In the genomic region with DNA sequence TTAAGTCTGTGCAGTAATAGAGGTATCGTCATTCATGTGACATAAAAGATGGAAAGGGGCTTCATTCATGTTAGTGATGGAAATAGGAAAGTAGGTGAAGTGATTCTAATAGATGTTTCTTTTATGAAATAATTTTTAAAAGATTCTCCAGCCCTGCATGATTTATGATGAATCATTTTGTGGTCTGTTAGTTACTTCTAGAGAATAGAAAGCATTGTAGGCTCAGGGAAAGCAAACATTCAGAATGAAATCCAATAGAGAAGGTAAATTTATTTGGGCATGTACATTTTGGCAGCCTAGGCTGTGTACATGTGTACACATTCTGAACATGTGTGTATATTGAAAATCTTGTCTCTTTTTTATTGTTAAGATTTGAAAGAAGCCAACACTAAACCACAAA, we compare ENCODE assay signal across 19 cellular contexts. TPM values are rescaled to one million over a fixed set of nuclear protein-coding genes. Genes with fewer than 3 reads are reported as not detected.
DNase-seq lines count a peak whose midpoint lies in the region; ATAC-seq and TF ChIP-seq lines count a peak whose summit lies in the region.
"Had no signal": no experiment of that assay in that cellular context is flagged by ENCODE, and none has a peak within 500 bp of the region (broad histone marks: within the 10 kb centered on the region; RNA-seq: fewer than 3 reads in every experiment).

No MANE protein-coding gene starts in this region.

- POLR2A ChIA-PET in PC-3 (lab: Charles Lee; ENCODE audit: unreplicated experiment): no interaction called here

- no peaks in the 10 kb centered on the region for H3K27me3 ChIP-seq in PC-3 (ENCODE audit: low read length)
- H3K27me3 ChIP-seq in adipocyte (replicated peaks; ENCODE audit: control insufficient read depth, insufficient read depth, low read length): no peaks in the 10 kb centered on the region
- H3K27me3 ChIP-seq in gastrocnemius medialis: no peaks in the 10 kb centered on the region
- H3K27me3 ChIP-seq: dorsolateral prefrontal cortex, right atrium auricular region had no signal

- ATAC-seq in PC-3: peak; percentile 47
- no peak for ATAC-seq in gastrocnemius medialis
- ATAC-seq in GM21360 (IDR thresholded peaks at IDR 0.05; ENCODE audit: unreplicated experiment): no peak
- ATAC-seq: pancreas had no signal

- H3K9ac ChIP-seq in PC-3 (ENCODE audit: low read length) (peak overlapping the region; percentile 41), adipocyte (ENCODE audit: low read length) (no peak overlapping the region)

- H3K27ac ChIP-seq in PC-3 (ENCODE audit: low read length): peak overlapping the region; percentile 82
- H3K27ac ChIP-seq in gastrocnemius medialis: no peak overlapping the region
- H3K27ac ChIP-seq: dorsolateral prefrontal cortex, pancreas, right atrium auricular region had no signal

- H3F3A ChIP-seq in PC-3 (ENCODE audit: low read length, unreplicated experiment): peaks cover 40% of the 10 kb centered on the region

- H3K4me1 ChIP-seq in PC-3 (ENCODE audit: insufficient read depth, low read length) (peaks cover 66% of the 10 kb centered on the region), adipocyte (ENCODE audit: control insufficient read depth, insufficient read depth, low read length) (peaks cover 61% of the 10 kb centered on the region), gastrocnemius medialis (no peaks in the 10 kb centered on the region)
- H3K4me1 ChIP-seq: pancreas had no signal

- no peaks in the 10 kb centered on the region for H3K9me2 ChIP-seq in PC-3 (replicated peaks; ENCODE audit: low read length)

- H4K20me1 ChIP-seq in PC-3 (ENCODE audit: low read length): peaks cover 4% of the 10 kb centered on the region; the same call in 1 of the 2 replicates

- intact Hi-C loops in PC-3 (cut with micrococcal nuclease) (no loop called here), gastrocnemius medialis (cut with DNase I; ENCODE audit: low total_unique reads) (no loop called here)

- H3K36me3 ChIP-seq in PC-3 (ENCODE audit: low read depth, low read length) (peaks cover 59% of the 10 kb centered on the region), adipocyte (ENCODE audit: control insufficient read depth, insufficient read depth, low read length, severe bottlenecking) (peaks cover 39% of the 10 kb centered on the region), gastrocnemius medialis (no peaks in the 10 kb centered on the region)
- H3K36me3 ChIP-seq: pancreas, right atrium auricular region had no signal

- DNase-seq in ELR (ENCODE audit: low read depth) (peak; percentile 61), PC-3 (peak; percentile 86), adipocyte (ENCODE audit: low read depth) (peak; percentile 32), kidney tubule cell (ENCODE audit: low spot score) (peak; percentile 23), gastrocnemius medialis (no peak), cerebellum (ENCODE audit: low spot score) (no peak)
- DNase-seq: activated CD4-positive, alpha-beta T cell treated with anti-CD3 and anti-CD28 coated beads for 4 hours; cerebellar nuclear complex; dorsolateral prefrontal cortex; head of caudate nucleus; HFFc6; NCI-H446 treated with DMSO at 0.1 percent for 48 hours; NCI-H82; nephron progenitor cell; pancreas; stimulated activated CD4-positive, alpha-beta T cell treated with anti-CD3 and anti-CD28 coated beads, Interleukin-4, amount 100 ng/mL, for 1 hour had no signal

- H2AFZ ChIP-seq in PC-3 (ENCODE audit: low read length): no peak overlapping the region

- TF ChIP-seq CTCF in PC-3 (conservative IDR thresholded peaks at IDR 0.05; ENCODE audit: low read depth, low read length): no peak
- TF ChIP-seq CTCF in gastrocnemius medialis (IDR thresholded peaks at IDR 0.05 in 4 of 5, conservative IDR thresholded peaks at IDR 0.05 in 1 of 5): no peak

- H3K79me2 ChIP-seq in PC-3 (ENCODE audit: low read length): peaks cover 93% of the 10 kb centered on the region

- no TSS peak for BruUV-seq in PC-3 (replicated peaks; lab: Mats Ljungman, UMichigan)

- no peaks in the 10 kb centered on the region for H3K9me3 ChIP-seq in PC-3 (ENCODE audit: low read length)
- no peaks in the 10 kb centered on the region for H3K9me3 ChIP-seq in adipocyte (ENCODE audit: control insufficient read depth, low read length)
- no peaks in the 10 kb centered on the region for H3K9me3 ChIP-seq in gastrocnemius medialis
- H3K9me3 ChIP-seq: pancreas, right atrium auricular region had no signal

- CTCF ChIA-PET in PC-3 (lab: Charles Lee): no interaction called here

- no peak for TF ChIP-seq POLR2A in gastrocnemius medialis (IDR thresholded peaks at IDR 0.05)

- peak overlapping the region; percentile 57 for H3K4me2 ChIP-seq in PC-3 (ENCODE audit: low read length)

- in situ Hi-C loops in gastrocnemius medialis (cut with MboI; ENCODE audit: low sequenced_read_pairs in 4 of 4): no loop called here

- H3K4me3 ChIP-seq in PC-3 (ENCODE audit: low read length) (0 out of 2 replicates have a peak overlapping the region, but pooled peaks have one; percentile 4), adipocyte (ENCODE audit: low read length) (no peak overlapping the region), gastrocnemius medialis (no peak overlapping the region)
- H3K4me3 ChIP-seq: dorsolateral prefrontal cortex, lung, pancreas, right atrium auricular region had no signal

RNA-seq across cellular contexts. Expression of a gene that starts 23.1 kb away (rescaled TPM):
- total RNA-seq in PC-3 (2014; rRNA removed): 208 and 250 TPM in 2 replicates
- 10 to 100 TPM in 1 of 4 donors, 1 to 10 TPM in 3; 4.9 to 10.6 (median 8.5) TPM for total RNA-seq in gastrocnemius medialis
- 2.7 TPM for total RNA-seq in cerebellum

Comparison
In these comparisons a context has a peak if more than half of its experiments do, and no peak if none do; other contexts are left out.
1. DNase-seq: peak in ELR (single experiment), PC-3 (single experiment), adipocyte (single experiment) and kidney tubule cell (single experiment); none in gastrocnemius medialis (0 of 2) and cerebellum (single experiment).
2. RNA of a gene that starts 23.1 kb away (total RNA-seq): 208 to 250 TPM in PC-3; 4.9 to 10.6 TPM in gastrocnemius medialis and 2.7 TPM in cerebellum (single experiment); every median in the first group is over 10 times any median in the second.